In genomic region chr20:43923917-43924316, GRCh38 we compare ENCODE assay signal across 1 cellular context.
TF ChIP-seq lines count a peak whose summit lies in the region.

No MANE protein-coding gene starts in this region.

TF ChIP-seq in IMR-90, 13 proteins besides CTCF, POLR2A, EP300 and RAD21 (continued from another document):
- TF ChIP-seq USF2 (IDR thresholded peaks at IDR 0.05; ENCODE audit: low read depth, low read length) (no peak), MXI1 (IDR thresholded peaks at IDR 0.05; ENCODE audit: borderline replicate concordance, low read depth, low read length) (no peak), CEBPB (IDR thresholded peaks at IDR 0.05; ENCODE audit: low read depth, low read length) (no peak), MAFK (IDR thresholded peaks at IDR 0.05; ENCODE audit: low read depth, low read length) (no peak), RCOR1 (IDR thresholded peaks at IDR 0.05; ENCODE audit: insufficient replicate concordance, low read length) (no peak), MAZ (IDR thresholded peaks at IDR 0.05; ENCODE audit: borderline replicate concordance, low read depth, low read length) (no peak), NFE2L2 (IDR thresholded peaks at IDR 0.05; ENCODE audit: low read depth, low read length) (no peak), BHLHE40 (IDR thresholded peaks at IDR 0.05; ENCODE audit: low read depth, low read length) (no peak), FOS (IDR thresholded peaks at IDR 0.05; ENCODE audit: low read depth, low read length) (no peak), SMC3 (IDR thresholded peaks at IDR 0.05; ENCODE audit: low read depth, low read length) (no peak), RFX5 (IDR thresholded peaks at IDR 0.05; ENCODE audit: low read depth, low read length) (no peak)
